ENCODE assay signal across 5 cellular contexts in the genomic region with DNA sequence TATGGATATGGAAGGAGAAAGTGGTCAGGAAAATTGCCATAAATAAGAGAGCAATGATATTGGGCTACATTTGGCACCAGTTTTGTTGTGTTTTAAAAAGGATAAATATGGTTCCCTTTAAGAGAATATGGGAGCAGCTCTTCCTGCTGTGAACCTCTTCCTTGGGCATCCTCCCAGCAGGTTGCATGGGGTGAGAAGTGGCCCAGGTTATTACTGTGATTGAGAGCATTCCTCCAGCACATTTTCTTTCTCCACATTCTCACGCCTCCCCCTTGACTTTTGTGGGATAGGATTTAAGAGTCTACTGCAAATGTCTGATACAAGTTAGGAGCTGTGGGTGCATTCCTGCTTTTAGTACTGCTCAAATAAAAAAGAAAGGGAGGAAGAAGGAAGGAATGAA.
"Had no signal": no experiment of that assay in that cellular context is flagged by ENCODE, and none has a peak within 500 bp of the region (broad histone marks: within the 10 kb centered on the region; RNA-seq: fewer than 3 reads in every experiment).

No MANE protein-coding gene starts in this region.

- H3K27ac ChIP-seq: HL-60 had no signal

- H3K4me3 Mint-ChIP-seq: GM23338, H9, IgD-negative memory B cell had no signal

- H2AFZ ChIP-seq: GM23338 had no signal

- DNase-seq: H9, HCEC 1CT had no signal

- H3K4me3 ChIP-seq: GM23338 had no signal

- H3K27ac Mint-ChIP-seq: GM23338, H9, IgD-negative memory B cell had no signal

- H3K4me1 Mint-ChIP-seq: IgD-negative memory B cell had no signal

- H3K36me3 Mint-ChIP-seq: IgD-negative memory B cell had no signal

- H3K9me3 Mint-ChIP-seq: GM23338, H9 had no signal

- H3K4me2 ChIP-seq: GM23338 had no signal
